ENCODE assay signal across 16 cellular contexts in the genomic region with DNA sequence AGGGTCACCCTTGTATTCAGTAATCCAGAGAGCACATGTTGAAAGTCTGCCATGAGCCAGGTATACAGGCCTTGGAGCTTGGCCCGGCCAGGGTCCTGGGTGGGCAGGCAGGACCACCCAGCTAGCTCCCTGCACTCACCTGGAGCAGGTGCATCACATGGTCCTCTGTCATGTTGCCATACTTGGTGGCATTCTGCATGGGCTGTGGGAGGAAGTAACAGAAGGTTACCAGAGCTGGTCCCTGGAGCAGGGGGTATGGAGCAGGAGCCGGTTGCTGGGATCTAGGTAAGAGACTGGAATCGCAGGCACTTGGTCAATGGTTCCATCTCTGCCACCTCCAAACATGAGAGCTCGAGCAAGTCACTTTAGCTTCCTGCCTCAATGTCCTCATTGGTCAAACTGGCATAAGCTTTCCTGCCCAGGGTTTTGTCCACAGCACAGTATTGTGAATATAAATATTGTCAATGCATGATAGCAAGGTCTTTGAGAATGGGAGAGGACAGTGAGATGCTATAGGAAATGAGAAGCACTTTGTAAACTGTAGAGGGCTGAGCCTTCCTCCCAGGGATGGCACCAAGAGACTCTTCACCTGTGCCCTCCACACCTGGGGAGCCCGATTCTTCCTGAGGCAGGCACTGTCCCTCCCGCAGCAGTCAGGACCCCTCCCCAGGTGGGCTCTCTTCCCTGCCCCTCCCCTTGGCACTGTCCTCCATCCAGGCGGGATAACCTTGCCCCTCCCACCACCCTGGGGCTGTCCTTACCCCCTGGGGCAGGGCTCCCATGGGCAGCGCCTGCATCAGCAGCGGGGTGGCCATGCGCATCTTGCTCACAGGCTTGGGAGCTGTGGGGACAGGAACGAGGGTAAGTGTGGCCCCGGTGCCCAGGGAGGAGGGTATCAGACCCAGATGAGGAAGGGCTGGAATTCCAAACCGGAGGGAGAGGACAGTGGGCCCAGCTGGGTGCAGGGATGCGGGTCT. TPM values are rescaled to one million over a fixed set of nuclear protein-coding genes. Genes with fewer than 3 reads are reported as not detected.
DNase-seq lines count a peak whose midpoint lies in the region; ATAC-seq and TF ChIP-seq lines count a peak whose summit lies in the region.
"Had no signal": no experiment of that assay in that cellular context is flagged by ENCODE, and none has a peak within 500 bp of the region (broad histone marks: within the 10 kb centered on the region; RNA-seq: fewer than 3 reads in every experiment).

No MANE protein-coding gene starts in this region.

- DNase-seq in CD4-positive, CD25-positive, alpha-beta regulatory T cell, result no peak
- DNase-seq in RWPE2 (ENCODE audit: low spot score), result peak; percentile 66
- no peak for DNase-seq in naive thymus-derived CD4-positive, alpha-beta T cell
- no peak for DNase-seq in NCI-H2081 (lab: John Stamatoyannopoulos, UW)
- DNase-seq: activated naive CD4-positive, alpha-beta T cell treated with anti-CD3 and anti-CD28 coated beads, Interleukin-2, amount 50 U/mL, for 16 hours; DMS153; left colon; NCI-H187; stimulated activated CD4-positive, alpha-beta T cell treated with anti-CD3 and anti-CD28 coated beads, Interleukin-2, amount 100 ng/mL, for 48 hours had no signal

- H3K4me2 ChIP-seq in DOHH2 (ENCODE audit: low read length), result peak overlapping the region; percentile 16; the same call in 1 of the 2 replicates

- H3K36me3 ChIP-seq in CD4-positive, CD25-positive, alpha-beta regulatory T cell (ENCODE audit: control insufficient read depth, insufficient read depth, low read length), result peaks cover 57% of the 10 kb centered on the region
- H3K36me3 ChIP-seq in DOHH2 (ENCODE audit: control insufficient read depth, low read length) (peaks cover 98% of the 10 kb centered on the region), RWPE2 (ENCODE audit: low read depth) (peaks cover 6% of the 10 kb centered on the region; the same call in 1 of the 2 replicates)
- H3K36me3 ChIP-seq in naive thymus-derived CD4-positive, alpha-beta T cell (ENCODE audit: control insufficient read depth in 2 of 3, insufficient read depth in 3 of 3, low read length in 3 of 3), result peaks cover 0 to 60% (median 25%) of the 10 kb centered on the region in 3 experiments
- H3K36me3 ChIP-seq: pancreas had no signal

- H3K27me3 ChIP-seq in CD4-positive, CD25-positive, alpha-beta regulatory T cell (ENCODE audit: control insufficient read depth, insufficient read depth, low read length), result no peaks in the 10 kb centered on the region
- H3K27me3 ChIP-seq in DOHH2 (ENCODE audit: control insufficient read depth, low read length) (no peaks in the 10 kb centered on the region), RWPE2 (ENCODE audit: insufficient read depth, poor library complexity, severe bottlenecking) (no peaks in the 10 kb centered on the region)
- H3K27me3 ChIP-seq in naive thymus-derived CD4-positive, alpha-beta T cell (ENCODE audit: control insufficient read depth in 2 of 2, insufficient read depth in 2 of 2, low read length in 2 of 2), result no peaks in the 10 kb centered on the region
- H3K27me3 ChIP-seq: pancreas had no signal

- H3K4me3 Mint-ChIP-seq in CD4-positive, CD25-positive, alpha-beta regulatory T cell, result peak overlapping the region in 2 of 4 donors; percentile 43 to 47
- H3K4me3 Mint-ChIP-seq in naive thymus-derived CD4-positive, alpha-beta T cell, result no peak overlapping the region
- H3K4me3 Mint-ChIP-seq: brain; T-helper 1 cell treated with Interleukin-12 subunit alpha and Interleukin-12 subunit beta and Interleukin-4 antibody, amounts not matched to agents 30 μg/mL and 1 μg/mL, for 36 hours had no signal

- H3F3A ChIP-seq in DOHH2 (ENCODE audit: control insufficient read depth, insufficient read depth), result peaks cover 65% of the 10 kb centered on the region

- H3K4me1 Mint-ChIP-seq in CD4-positive, CD25-positive, alpha-beta regulatory T cell, result peaks cover 8 to 43% (median 17%) of the 10 kb centered on the region in 4 donors
- peaks cover 19 to 33% (median 24%) of the 10 kb centered on the region in 7 donors for H3K4me1 Mint-ChIP-seq in naive thymus-derived CD4-positive, alpha-beta T cell

- peaks cover 12% of the 10 kb centered on the region for H3K36me3 Mint-ChIP-seq in CD4-positive, CD25-positive, alpha-beta regulatory T cell
- peaks cover 0 to 33% (median 5%) of the 10 kb centered on the region in 5 donors for H3K36me3 Mint-ChIP-seq in naive thymus-derived CD4-positive, alpha-beta T cell
- H3K36me3 Mint-ChIP-seq: brain had no signal

- no peaks in the 10 kb centered on the region for H3K9me3 ChIP-seq in CD4-positive, CD25-positive, alpha-beta regulatory T cell (ENCODE audit: control insufficient read depth in 2 of 2, low read length in 2 of 2)
- H3K9me3 ChIP-seq in DOHH2 (ENCODE audit: control insufficient read depth, insufficient read depth, low read length) (no peaks in the 10 kb centered on the region), RWPE2 (ENCODE audit: severe bottlenecking) (no peaks in the 10 kb centered on the region)
- no peaks in the 10 kb centered on the region for H3K9me3 ChIP-seq in naive thymus-derived CD4-positive, alpha-beta T cell (ENCODE audit: control insufficient read depth in 2 of 3, low read length in 3 of 3)
- H3K9me3 ChIP-seq: pancreas had no signal

- intact Hi-C loops in naive thymus-derived CD4-positive, alpha-beta T cell (cut with micrococcal nuclease), result no loop called here

- POLR2A ChIA-PET in naive thymus-derived CD4-positive, alpha-beta T cell (lab: Charles Lee), result interaction anchor here (0.5 to 1.6 kb wide), 3 partner anchors 9 to 741 kb away, joined by 3 to 5 read pairs (median 3); no protein-coding TSS in a partner anchor

- CTCF ChIA-PET in naive thymus-derived CD4-positive, alpha-beta T cell (lab: Charles Lee), result interaction anchor here (0.9 kb wide), 1 partner anchor 30 kb away, joined by 4 read pairs; no protein-coding TSS in a partner anchor

- ATAC-seq in CD4-positive, CD25-positive, alpha-beta regulatory T cell (ENCODE audit: low read depth in 2 of 2), result no peak
- ATAC-seq in RWPE2 (ENCODE audit: low read depth) (no peak), HG03280 (IDR thresholded peaks at IDR 0.05; ENCODE audit: unreplicated experiment) (no peak), GM19395 (IDR thresholded peaks at IDR 0.05; ENCODE audit: unreplicated experiment) (no peak)
- no peak for ATAC-seq in naive thymus-derived CD4-positive, alpha-beta T cell
- ATAC-seq: left colon, pancreas had no signal

- no peak overlapping the region for H3K4me3 ChIP-seq in CD4-positive, CD25-positive, alpha-beta regulatory T cell (ENCODE audit: low read depth, low read length)
- H3K4me3 ChIP-seq in DOHH2 (ENCODE audit: low read length) (no peak overlapping the region), RWPE2 (ENCODE audit: severe bottlenecking) (no peak overlapping the region)
- H3K4me3 ChIP-seq in naive thymus-derived CD4-positive, alpha-beta T cell (ENCODE audit: low read length), result no peak overlapping the region
- H3K4me3 ChIP-seq: pancreas had no signal

- no peaks in the 10 kb centered on the region for H3K9me2 ChIP-seq in DOHH2 (replicated peaks; ENCODE audit: control insufficient read depth, low read length)

- peaks cover 25% of the 10 kb centered on the region; the same call in 1 of the 2 replicates for H4K20me1 ChIP-seq in DOHH2 (ENCODE audit: control insufficient read depth, insufficient read depth, low read depth, low read length)

- H3K27ac ChIP-seq in CD4-positive, CD25-positive, alpha-beta regulatory T cell (ENCODE audit: insufficient read depth, low read length, poor library complexity, severe bottlenecking), result no peak overlapping the region
- 0 out of 2 replicates have a peak overlapping the region, but pooled peaks have one; percentile 19 for H3K27ac ChIP-seq in DOHH2 (ENCODE audit: low read depth, low read length)
- H3K27ac ChIP-seq in RWPE2 (ENCODE audit: poor library complexity, severe bottlenecking), result no peak overlapping the region
- no peak overlapping the region for H3K27ac ChIP-seq in naive thymus-derived CD4-positive, alpha-beta T cell (ENCODE audit: low read depth, low read length)
- H3K27ac ChIP-seq: epithelial cell of prostate, pancreas had no signal

- H3K9me3 Mint-ChIP-seq in CD4-positive, CD25-positive, alpha-beta regulatory T cell, result no peaks in the 10 kb centered on the region
- no peaks in the 10 kb centered on the region for H3K9me3 Mint-ChIP-seq in naive thymus-derived CD4-positive, alpha-beta T cell
- H3K9me3 Mint-ChIP-seq: brain; T-helper 1 cell treated with Interleukin-12 subunit alpha and Interleukin-12 subunit beta and Interleukin-4 antibody, amounts not matched to agents 30 μg/mL and 1 μg/mL, for 36 hours had no signal

- peaks cover 53% of the 10 kb centered on the region for H3K79me2 ChIP-seq in DOHH2 (ENCODE audit: control insufficient read depth, low read length)

- peaks cover 27% of the 10 kb centered on the region for H3K4me1 ChIP-seq in CD4-positive, CD25-positive, alpha-beta regulatory T cell (ENCODE audit: control insufficient read depth, insufficient read depth, low read length, poor library complexity, severe bottlenecking)
- H3K4me1 ChIP-seq in DOHH2 (ENCODE audit: control insufficient read depth, low read length) (peaks cover 50% of the 10 kb centered on the region), RWPE2 (ENCODE audit: insufficient read depth, poor library complexity, severe bottlenecking) (no peaks in the 10 kb centered on the region)
- H3K4me1 ChIP-seq in naive thymus-derived CD4-positive, alpha-beta T cell (ENCODE audit: control insufficient read depth in 2 of 2, insufficient read depth in 2 of 2, low read length in 2 of 2), result peaks cover 15 to 25% of the 10 kb centered on the region in 2 donors

- H3K27ac Mint-ChIP-seq in CD4-positive, CD25-positive, alpha-beta regulatory T cell, result peak overlapping the region in 2 of 3 donors; percentile 84 to 85
- H3K27ac Mint-ChIP-seq in naive thymus-derived CD4-positive, alpha-beta T cell, result peak overlapping the region in 6 of 9 donors; percentile 40 to 59 (median 48)
- H3K27ac Mint-ChIP-seq: brain; T-helper 1 cell treated with Interleukin-12 subunit alpha and Interleukin-12 subunit beta and Interleukin-4 antibody, amounts not matched to agents 30 μg/mL and 1 μg/mL, for 36 hours had no signal

- no peak for TF ChIP-seq CTCF in DOHH2 (IDR thresholded peaks at IDR 0.05; ENCODE audit: low read depth, low read length, poor library complexity, severe bottlenecking)
- TF ChIP-seq CTCF in RWPE2 (IDR thresholded peaks at IDR 0.05; ENCODE audit: poor library complexity, severe bottlenecking), result no peak

- peaks cover 15% of the 10 kb centered on the region for H3K27me3 Mint-ChIP-seq in CD4-positive, CD25-positive, alpha-beta regulatory T cell
- no peaks in the 10 kb centered on the region for H3K27me3 Mint-ChIP-seq in naive thymus-derived CD4-positive, alpha-beta T cell
- H3K27me3 Mint-ChIP-seq: brain had no signal

RNA-seq across cellular contexts. Expression of a gene that starts 6.3 kb away (rescaled TPM):
- 1,110 TPM for total RNA-seq in CD4-positive, CD25-positive, alpha-beta regulatory T cell
- 1,000 to 10,000 TPM in 1 of 4 donors, 100 to 1,000 TPM in 3; 664 to 1,266 (median 896) TPM for polyA plus RNA-seq in CD4-positive, CD25-positive, alpha-beta regulatory T cell
- total RNA-seq in naive thymus-derived CD4-positive, alpha-beta T cell, result 1,000 to 10,000 TPM in 1 of 5 experiments, 100 to 1,000 TPM in 4; 153 to 1,948 (median 540) TPM
- 100 to 1,000 TPM; 295 to 413 TPM for polyA plus RNA-seq in naive thymus-derived CD4-positive, alpha-beta T cell

RNA-seq across cellular contexts. Expression of a gene that starts 43.1 kb away (rescaled TPM):
- 3,121 TPM for total RNA-seq in CD4-positive, CD25-positive, alpha-beta regulatory T cell
- 1,000 to 10,000 TPM; 4,928 to 8,871 (median 7,502) TPM for polyA plus RNA-seq in CD4-positive, CD25-positive, alpha-beta regulatory T cell
- 1,000 to 10,000 TPM; 2,331 to 7,378 (median 6,414) TPM for total RNA-seq in naive thymus-derived CD4-positive, alpha-beta T cell
- over 10,000 TPM in 1 of 2 donors, 1,000 to 10,000 TPM in 1; 8,640 to 11,248 TPM for polyA plus RNA-seq in naive thymus-derived CD4-positive, alpha-beta T cell

RNA-seq across cellular contexts. Expression of a gene that starts 48.9 kb away (rescaled TPM):
- total RNA-seq in CD4-positive, CD25-positive, alpha-beta regulatory T cell, result 58.3 TPM
- polyA plus RNA-seq in CD4-positive, CD25-positive, alpha-beta regulatory T cell, result 1 to 10 TPM; 2.7 to 5.6 (median 3.4) TPM
- total RNA-seq in naive thymus-derived CD4-positive, alpha-beta T cell, result 10 to 100 TPM; 45.9 to 60.0 (median 54.6) TPM
- polyA plus RNA-seq in naive thymus-derived CD4-positive, alpha-beta T cell, result 10 to 100 TPM in 1 of 2 donors, 1 to 10 TPM in 1; 3.9 to 27.0 TPM
